1 cellular context compared by ENCODE assay signal in the genomic region with DNA sequence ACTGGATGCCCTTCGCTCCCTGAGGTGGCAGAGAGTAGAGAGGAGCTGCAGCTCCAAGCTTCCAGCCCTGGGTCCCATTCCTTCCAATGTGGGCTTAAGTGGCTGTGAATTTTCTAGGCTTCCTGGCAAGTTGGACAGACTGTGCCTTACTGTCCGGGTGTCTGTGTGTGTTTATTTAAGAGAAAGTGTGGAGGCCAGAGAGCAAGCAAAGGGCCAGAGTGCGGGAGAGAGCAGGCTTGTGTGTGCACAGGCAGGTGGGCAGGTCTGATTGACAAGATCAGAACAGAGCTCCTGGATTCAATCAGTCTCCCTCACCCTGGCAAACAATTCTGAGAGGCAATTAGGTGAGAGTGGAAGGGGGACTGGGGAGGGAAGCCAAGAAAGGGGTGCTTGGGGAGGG.
TF ChIP-seq lines count a peak whose summit lies in the region.

No MANE protein-coding gene starts in this region.

TF ChIP-seq in HepG2, 621 proteins besides CTCF, POLR2A, EP300 and RAD21 (continued from another document):
- TF ChIP-seq PAXIP1 (CRISPR knock-in tag; conservative IDR thresholded peaks at IDR 0.05) (0 out of 2 replicates have a peak, but pooled peaks have one; percentile 30), NFRKB (IDR thresholded peaks at IDR 0.05) (no peak), ZNF292 (CRISPR knock-in tag; IDR thresholded peaks at IDR 0.05; ENCODE audit: borderline replicate concordance, low read depth) (peak; percentile 86; the same call in 1 of the 2 replicates), ZNF569 (CRISPR knock-in tag; IDR thresholded peaks at IDR 0.05; ENCODE audit: borderline replicate concordance) (no peak), FOXP1 (IDR thresholded peaks at IDR 0.05) (no peak), FOXP1 (CRISPR knock-in tag; IDR thresholded peaks at IDR 0.05) (no peak), SKIL (CRISPR knock-in tag; IDR thresholded peaks at IDR 0.05; ENCODE audit: borderline replicate concordance) (no peak), CSRNP1 (CRISPR knock-in tag; IDR thresholded peaks at IDR 0.05) (no peak), SALL1 (CRISPR knock-in tag; IDR thresholded peaks at IDR 0.05) (0 out of 2 replicates have a peak, but pooled peaks have one; percentile 15)
